8 cellular contexts compared by ENCODE assay signal in the genomic region with DNA sequence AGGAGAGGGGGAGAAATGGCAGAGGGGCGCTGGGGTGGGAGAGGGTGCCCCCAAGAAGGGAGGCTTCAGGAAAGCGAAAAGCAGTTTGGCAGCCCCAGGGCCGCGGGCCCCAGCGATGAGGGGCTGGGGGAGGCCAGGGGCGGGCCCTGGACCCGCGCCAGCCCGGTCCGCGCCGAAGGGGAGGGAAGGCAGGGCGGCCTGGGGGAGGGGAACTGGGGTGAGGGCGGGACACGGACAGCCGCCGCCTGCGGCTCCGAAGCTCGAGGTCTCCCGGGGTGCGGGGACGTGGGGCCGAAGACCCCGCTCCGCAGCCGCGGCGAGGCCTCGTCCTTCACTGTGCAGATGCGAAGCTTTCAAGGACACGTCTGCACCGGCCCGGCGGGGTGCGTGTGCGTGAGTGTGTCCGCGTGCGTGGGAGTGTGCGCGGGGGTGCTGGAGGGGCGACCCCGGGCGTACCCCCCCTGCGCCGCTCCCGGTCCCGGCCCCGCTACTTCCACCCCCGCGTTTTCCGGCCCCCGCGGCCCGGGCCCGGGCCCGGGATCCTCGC. TPM values are rescaled to one million over a fixed set of nuclear protein-coding genes. Genes with fewer than 3 reads are reported as not detected.
DNase-seq lines count a peak whose midpoint lies in the region; ATAC-seq and TF ChIP-seq lines count a peak whose summit lies in the region.

No MANE protein-coding gene starts in this region.

- 2% methylated on average over 59 of the region's 59 CpGs for WGBS in right cardiac atrium

- CTCF ChIA-PET in CD8-positive, alpha-beta T cell (lab: Charles Lee): interaction anchor here (1.0 to 4.6 kb wide), 2 partner anchors 30 to 63 kb away, joined by 4 to 23 read pairs; no protein-coding TSS in a partner anchor
- CTCF ChIA-PET in activated naive CD4-positive, alpha-beta T cell treated with anti-CD3 and anti-CD28 coated beads for 36 hours (lab: Charles Lee): interaction anchor here (3.3 kb wide), 1 partner anchor 28 kb away, joined by 10 read pairs; no protein-coding TSS in a partner anchor

- no peaks in the 10 kb centered on the region for H3K36me3 ChIP-seq in CD8-positive, alpha-beta T cell (ENCODE audit: insufficient read depth, low read length)

- DNase-seq in CD8-positive, alpha-beta T cell: peak in 1 of 7 experiments; percentile 28
- DNase-seq in activated naive CD4-positive, alpha-beta T cell treated with anti-CD3 and anti-CD28 coated beads for 36 hours: no peak
- DNase-seq in right cardiac atrium (peak; percentile 64 to 90 (median 83)), skeletal muscle cell (ENCODE audit: low read depth) (no peak)
- DNase-seq in NK-92 treated with Interleukin-12 subunit alpha and Interleukin-12 subunit beta, amount 100 ng/mL, for 24 hours (lab: John Stamatoyannopoulos, UW): no peak

- H3K4me1 ChIP-seq in CD8-positive, alpha-beta T cell (ENCODE audit: insufficient read depth, low read length): peaks cover 56% of the 10 kb centered on the region
- H3K4me1 ChIP-seq in right cardiac atrium (ENCODE audit: control insufficient read depth, insufficient read depth, low read length): peaks cover 10% of the 10 kb centered on the region

- H3K27me3 ChIP-seq in CD8-positive, alpha-beta T cell (ENCODE audit: insufficient read depth, low read length): no peaks in the 10 kb centered on the region
- no peaks in the 10 kb centered on the region for H3K27me3 ChIP-seq in right cardiac atrium (ENCODE audit: control insufficient read depth, insufficient read depth)

- no peak overlapping the region for H3K27ac Mint-ChIP-seq in CD8-positive, alpha-beta T cell
- H3K27ac Mint-ChIP-seq in IgD-negative memory B cell: no peak overlapping the region
- H3K27ac Mint-ChIP-seq in activated naive CD4-positive, alpha-beta T cell treated with anti-CD3 and anti-CD28 coated beads for 36 hours: peak overlapping the region; percentile 36

- no peak overlapping the region for H3K27ac ChIP-seq in CD8-positive, alpha-beta T cell (ENCODE audit: low read depth, low read length)
- peak overlapping the region; percentile 69 for H3K27ac ChIP-seq in right cardiac atrium (ENCODE audit: low read length)

- no peaks in the 10 kb centered on the region for H3K36me3 Mint-ChIP-seq in CD8-positive, alpha-beta T cell
- no peaks in the 10 kb centered on the region for H3K36me3 Mint-ChIP-seq in IgD-negative memory B cell
- H3K36me3 Mint-ChIP-seq in activated naive CD4-positive, alpha-beta T cell treated with anti-CD3 and anti-CD28 coated beads for 36 hours (ENCODE audit: low read depth): no peaks in the 10 kb centered on the region

- no peak for TF ChIP-seq CTCF in CD8-positive, alpha-beta T cell (IDR thresholded peaks at IDR 0.05)

- H3K4me1 Mint-ChIP-seq in CD8-positive, alpha-beta T cell (ENCODE audit: low read depth): peaks cover 41% of the 10 kb centered on the region
- peaks cover 10 to 13% (median 11%) of the 10 kb centered on the region in 3 donors for H3K4me1 Mint-ChIP-seq in IgD-negative memory B cell
- H3K4me1 Mint-ChIP-seq in activated naive CD4-positive, alpha-beta T cell treated with anti-CD3 and anti-CD28 coated beads for 36 hours (ENCODE audit: low read depth): peaks cover 45% of the 10 kb centered on the region

- POLR2A ChIA-PET in CD8-positive, alpha-beta T cell (lab: Charles Lee): interaction anchor here (0.6 to 1.6 kb wide), 3 partner anchors 52 to 67 kb away, joined by 3 to 8 read pairs (median 3); no protein-coding TSS in a partner anchor

- ATAC-seq in CD8-positive, alpha-beta T cell: no peak
- peak; percentile 11 to 31 for ATAC-seq in right cardiac atrium
- no peak for ATAC-seq in GM19351 (IDR thresholded peaks at IDR 0.05; ENCODE audit: unreplicated experiment)
- ATAC-seq in HG02610 (IDR thresholded peaks at IDR 0.05; ENCODE audit: unreplicated experiment): no peak

- no peaks in the 10 kb centered on the region for H3K9me3 ChIP-seq in CD8-positive, alpha-beta T cell (ENCODE audit: low read length)
- H3K9me3 ChIP-seq in right cardiac atrium (ENCODE audit: control insufficient read depth, low read length): no peaks in the 10 kb centered on the region

- no peaks in the 10 kb centered on the region for H3K9me3 Mint-ChIP-seq in CD8-positive, alpha-beta T cell
- H3K9me3 Mint-ChIP-seq in IgD-negative memory B cell: no peaks in the 10 kb centered on the region
- no peaks in the 10 kb centered on the region for H3K9me3 Mint-ChIP-seq in activated naive CD4-positive, alpha-beta T cell treated with anti-CD3 and anti-CD28 coated beads for 36 hours

- H3K4me3 ChIP-seq in CD8-positive, alpha-beta T cell (ENCODE audit: low read depth, low read length): peak overlapping the region; percentile 33
- H3K4me3 ChIP-seq in right cardiac atrium (ENCODE audit: low read length): peak overlapping the region; percentile 98
- H3K4me3 ChIP-seq in skeletal muscle cell (ENCODE audit: low read depth, low read length): peak overlapping the region; percentile 59

- intact Hi-C loops in CD8-positive, alpha-beta T cell (cut with DNase I, micrococcal nuclease): loop anchor here in 1 of 2 experiments (10.0 kb wide), 1 partner anchor 366 kb away; a partner anchor contains a TSS
- intact Hi-C loops in activated naive CD4-positive, alpha-beta T cell treated with anti-CD3 and anti-CD28 coated beads for 36 hours (cut with micrococcal nuclease): no loop called here
- intact Hi-C loops in right cardiac atrium (cut with DNase I): no loop called here

- H3K4me3 Mint-ChIP-seq in CD8-positive, alpha-beta T cell: peak overlapping the region; percentile 69
- H3K4me3 Mint-ChIP-seq in IgD-negative memory B cell: peak overlapping the region in 3 of 4 donors; percentile 60 to 73 (median 70)
- H3K4me3 Mint-ChIP-seq in activated naive CD4-positive, alpha-beta T cell treated with anti-CD3 and anti-CD28 coated beads for 36 hours: peak overlapping the region; percentile 68

- no peaks in the 10 kb centered on the region for H3K27me3 Mint-ChIP-seq in CD8-positive, alpha-beta T cell (ENCODE audit: low read depth)
- peaks cover 2% of the 10 kb centered on the region for H3K27me3 Mint-ChIP-seq in IgD-negative memory B cell
- H3K27me3 Mint-ChIP-seq in activated naive CD4-positive, alpha-beta T cell treated with anti-CD3 and anti-CD28 coated beads for 36 hours (ENCODE audit: low read depth): no peaks in the 10 kb centered on the region

RNA-seq across cellular contexts. Expression of a gene that starts 1.3 kb away (rescaled TPM):
- total RNA-seq in CD8-positive, alpha-beta T cell: 10 to 100 TPM; 66.6 to 67.9 TPM
- polyA plus RNA-seq in IgD-negative memory B cell (4.9 TPM), right cardiac atrium (9.9 TPM)
- total RNA-seq in activated naive CD4-positive, alpha-beta T cell treated with anti-CD3 and anti-CD28 coated beads for 36 hours: 10 to 100 TPM; 53.0 to 53.5 TPM
- total RNA-seq in right cardiac atrium: 10 to 100 TPM; 20.0 to 22.9 (median 21.1) TPM

Comparison
In these comparisons a context has a peak if more than half of its experiments do, and no peak if none do; other contexts are left out.
1. ATAC-seq: peak in right cardiac atrium (2 of 2); none in CD8-positive, alpha-beta T cell (single experiment), GM19351 (single experiment) and HG02610 (single experiment).
2. DNase-seq: peak in right cardiac atrium (3 of 3); none in activated naive CD4-positive, alpha-beta T cell treated with anti-CD3 and anti-CD28 coated beads for 36 hours (single experiment), skeletal muscle cell (single experiment) and NK-92 treated with Interleukin-12 subunit alpha and Interleukin-12 subunit beta, amount 100 ng/mL, for 24 hours (single experiment).
3. H3K4me3 ChIP-seq: peak in every context shown above with its lines; median percentile 98 in right cardiac atrium; 59 in skeletal muscle cell; 33 in CD8-positive, alpha-beta T cell.
4. Peak in every context shown above with its lines, with median percentiles within 50 percentile points of each other: H3K4me3 Mint-ChIP-seq.